In the genomic region with DNA sequence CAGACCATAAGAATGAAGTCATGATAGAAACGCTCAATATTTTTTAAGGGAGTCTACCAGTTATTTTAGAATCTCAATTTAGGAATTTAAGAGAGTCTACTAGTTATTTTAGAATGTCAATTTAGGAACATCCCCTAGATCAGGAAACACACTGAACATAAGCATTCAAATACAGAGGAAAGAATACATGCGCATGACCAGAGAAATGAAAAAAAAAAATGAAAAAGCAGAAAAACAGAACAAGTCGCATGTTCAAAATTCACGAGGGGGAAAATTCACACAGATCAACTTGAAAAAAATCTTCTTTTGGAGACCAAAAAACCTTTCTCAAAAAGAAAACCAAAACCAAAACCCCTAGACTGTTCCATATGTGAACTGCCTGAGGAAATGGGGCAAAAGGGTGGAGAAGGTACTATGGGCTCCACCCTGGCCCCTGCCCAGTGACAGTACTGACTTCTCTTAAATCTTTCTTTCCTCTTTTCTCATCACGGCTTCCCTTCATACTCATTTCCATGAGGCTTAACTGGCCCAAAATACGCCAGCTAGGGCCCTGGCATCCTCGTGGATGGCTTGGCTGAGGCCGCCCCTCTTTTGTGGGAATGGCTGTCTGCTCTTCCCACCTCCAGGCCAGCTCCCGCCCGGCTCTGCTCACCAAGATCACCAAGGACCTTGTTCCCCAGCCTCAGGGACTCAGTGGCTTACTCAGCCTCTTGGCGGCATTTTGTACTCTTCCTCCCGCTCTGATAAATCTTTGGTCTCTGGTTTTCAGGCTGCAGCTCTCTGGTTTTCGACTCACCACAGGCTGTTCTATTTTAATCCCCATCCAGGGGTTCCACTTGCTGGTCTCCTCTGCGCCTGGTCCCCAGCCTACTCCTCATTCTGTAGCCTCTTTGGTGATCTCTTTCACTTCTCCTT, we compare ENCODE assay signal across 8 cellular contexts. TPM values are rescaled to one million over a fixed set of nuclear protein-coding genes. Genes with fewer than 3 reads are reported as not detected.
DNase-seq lines count a peak whose midpoint lies in the region; ATAC-seq, FAIRE-seq and TF ChIP-seq lines count a peak whose summit lies in the region.

No MANE protein-coding gene starts in this region.

- no peak for DNase-seq in CD8-positive, alpha-beta T cell
- DNase-seq in adrenal gland (peak in 6 of 7 donors; percentile 46 to 66 (median 54)), natural killer cell (peak; percentile 30), SJCRH30 (no peak), RCC 7860 (ENCODE audit: low spot score) (no peak)

- peak overlapping the region; percentile 43 for H3K4me3 ChIP-seq in CD8-positive, alpha-beta T cell (ENCODE audit: low read depth, low read length)
- H3K4me3 ChIP-seq in adrenal gland, result peak overlapping the region in 1 of 4 donors; percentile 38
- H3K4me3 ChIP-seq in gastroesophageal sphincter, result no peak overlapping the region
- no peak overlapping the region for H3K4me3 ChIP-seq in SJCRH30

- H3K9me3 Mint-ChIP-seq in CD8-positive, alpha-beta T cell, result no peaks in the 10 kb centered on the region
- H3K9me3 Mint-ChIP-seq in natural killer cell, result no peaks in the 10 kb centered on the region

- 52 to 58% (median 55%) methylated on average over 14 of the region's 14 CpGs for WGBS in adrenal gland, 4 donors
- 80 to 84% methylated on average over 9 to 13 of the region's 14 CpGs for WGBS in gastroesophageal sphincter (ENCODE audit: low coverage in 1 of 2), 2 donors

- no peak for TF ChIP-seq EP300 in gastroesophageal sphincter (IDR thresholded peaks at IDR 0.05)

- H3K9me3 ChIP-seq in CD8-positive, alpha-beta T cell (ENCODE audit: low read length), result no peaks in the 10 kb centered on the region
- no peaks in the 10 kb centered on the region for H3K9me3 ChIP-seq in adrenal gland (replicated peaks in 1 of 3)
- H3K9me3 ChIP-seq in gastroesophageal sphincter, result no peaks in the 10 kb centered on the region
- peaks cover 7% of the 10 kb centered on the region; the same call in 1 of the 2 replicates for H3K9me3 ChIP-seq in SJCRH30 (replicated peaks)

- intact Hi-C loops in CD8-positive, alpha-beta T cell (cut with DNase I, micrococcal nuclease), result loop anchor here (1.0 to 10.0 kb wide), 3 partner anchors 9 to 1815 kb away; a partner anchor contains a TSS
- intact Hi-C loops in adrenal gland (cut with DNase I) (no loop called here), natural killer cell (cut with micrococcal nuclease) (loop anchor here (1.0 to 10.0 kb wide), 2 partner anchors 9 to 1605 kb away; a partner anchor contains a TSS)

- CTCF ChIA-PET in CD8-positive, alpha-beta T cell (lab: Charles Lee), result interaction anchor here (0.8 to 1.1 kb wide), 2 partner anchors 26 to 47 kb away, joined by 3 read pairs; no protein-coding TSS in a partner anchor

- no peaks in the 10 kb centered on the region for H3K36me3 ChIP-seq in CD8-positive, alpha-beta T cell (ENCODE audit: insufficient read depth, low read length)
- H3K36me3 ChIP-seq in adrenal gland (replicated peaks in 1 of 2) (no peaks in the 10 kb centered on the region), gastroesophageal sphincter (peaks cover 0 to 6% of the 10 kb centered on the region in 2 donors), SJCRH30 (peaks cover 12% of the 10 kb centered on the region)

- ATAC-seq in CD8-positive, alpha-beta T cell, result peak; percentile 82
- ATAC-seq in GM19467 (IDR thresholded peaks at IDR 0.05; ENCODE audit: unreplicated experiment) (peak; percentile 65), HG03558 (IDR thresholded peaks at IDR 0.05; ENCODE audit: extremely low read depth, unreplicated experiment) (peak; percentile 48), natural killer cell (peak; percentile 76 to 88 (median 86)), gastroesophageal sphincter (no peak)

- peak overlapping the region; percentile 92 for H3K27ac Mint-ChIP-seq in CD8-positive, alpha-beta T cell
- H3K27ac Mint-ChIP-seq in natural killer cell, result peak overlapping the region; percentile 94 to 95

- H3K27me3 Mint-ChIP-seq in CD8-positive, alpha-beta T cell (ENCODE audit: low read depth), result no peaks in the 10 kb centered on the region
- no peaks in the 10 kb centered on the region for H3K27me3 Mint-ChIP-seq in natural killer cell (ENCODE audit: low read depth in 2 of 2)

- TF ChIP-seq POLR2A in adrenal gland (IDR thresholded peaks at IDR 0.05), result no peak
- TF ChIP-seq POLR2A in gastroesophageal sphincter (IDR thresholded peaks at IDR 0.05), result no peak

- peaks cover 11% of the 10 kb centered on the region for H3K36me3 Mint-ChIP-seq in CD8-positive, alpha-beta T cell
- no peaks in the 10 kb centered on the region for H3K36me3 Mint-ChIP-seq in natural killer cell

- POLR2A ChIA-PET in CD8-positive, alpha-beta T cell (lab: Charles Lee), result interaction anchor here (0.6 to 4.2 kb wide), 3 partner anchors 9 to 727 kb away, joined by 5 to 36 read pairs (median 5); a partner anchor contains a TSS

- peaks cover 72% of the 10 kb centered on the region for H3K4me1 Mint-ChIP-seq in CD8-positive, alpha-beta T cell (ENCODE audit: low read depth)
- peaks cover 68 to 71% of the 10 kb centered on the region in 2 donors for H3K4me1 Mint-ChIP-seq in natural killer cell

- no peak for TF ChIP-seq CTCF in CD8-positive, alpha-beta T cell (IDR thresholded peaks at IDR 0.05)
- TF ChIP-seq CTCF in adrenal gland (IDR thresholded peaks at IDR 0.05) (no peak), natural killer cell (IDR thresholded peaks at IDR 0.05) (no peak), gastroesophageal sphincter (IDR thresholded peaks at IDR 0.05) (no peak)

- H3K4me1 ChIP-seq in CD8-positive, alpha-beta T cell (ENCODE audit: insufficient read depth, low read length), result peaks cover 57% of the 10 kb centered on the region
- H3K4me1 ChIP-seq in adrenal gland (replicated peaks in 1 of 2) (peaks cover 0 to 23% of the 10 kb centered on the region in 2 donors), gastroesophageal sphincter (peaks cover 0 to 22% (median 0%) of the 10 kb centered on the region in 3 donors), SJCRH30 (peaks cover 19% of the 10 kb centered on the region)

- peak overlapping the region; percentile 79 for H3K4me3 Mint-ChIP-seq in CD8-positive, alpha-beta T cell
- H3K4me3 Mint-ChIP-seq in natural killer cell, result peak overlapping the region; percentile 86

- FAIRE-seq in RCC 7860 (lab: Jason Lieb, UNC), result no peak

- H3K27ac ChIP-seq in CD8-positive, alpha-beta T cell (ENCODE audit: low read depth, low read length), result peak overlapping the region; percentile 68
- H3K27ac ChIP-seq in adrenal gland (peak overlapping the region in 4 of 5 donors; percentile 13 to 86 (median 76)), gastroesophageal sphincter (peak overlapping the region in 1 of 4 donors; percentile 25), SJCRH30 (no peak overlapping the region)

- no peaks in the 10 kb centered on the region for H3K27me3 ChIP-seq in CD8-positive, alpha-beta T cell (ENCODE audit: insufficient read depth, low read length)
- H3K27me3 ChIP-seq in adrenal gland, result no peaks in the 10 kb centered on the region
- H3K27me3 ChIP-seq in gastroesophageal sphincter, result no peaks in the 10 kb centered on the region
- H3K27me3 ChIP-seq in SJCRH30, result no peaks in the 10 kb centered on the region

RNA-seq across cellular contexts. Expression of a gene that starts 11.2 kb away (rescaled TPM):
- 10 to 100 TPM; 22.1 to 23.0 TPM for total RNA-seq in CD8-positive, alpha-beta T cell
- total RNA-seq in adrenal gland (10 to 100 TPM in 2 of 8 donors, 1 to 10 TPM in 6; 4.9 to 11.0 (median 9.0) TPM), natural killer cell (10 to 100 TPM; 27.4 to 36.9 (median 29.9) TPM), gastroesophageal sphincter (10 to 100 TPM; 11.4 to 15.1 (median 12.4) TPM)
- polyA plus RNA-seq in adrenal gland, result 1 to 10 TPM; 7.1 to 8.6 (median 7.7) TPM
- 27.1 and 31.4 TPM in 2 replicates for total RNA-seq in SJCRH30 (2014; rRNA removed; shearing (Covaris generic))

Comparison
In these comparisons a context has a peak if more than half of its experiments do, and no peak if none do; other contexts are left out.
1. DNase-seq: peak in adrenal gland (6 of 7) and natural killer cell (single experiment); none in CD8-positive, alpha-beta T cell (0 of 7), SJCRH30 (0 of 2) and RCC 7860 (single experiment).
2. intact Hi-C loops: an anchor here in CD8-positive, alpha-beta T cell (1.0 to 10.0 kb wide) and natural killer cell (1.0 to 10.0 kb wide); none called in adrenal gland.